8 cellular contexts compared by ENCODE assay signal in the genomic region with DNA sequence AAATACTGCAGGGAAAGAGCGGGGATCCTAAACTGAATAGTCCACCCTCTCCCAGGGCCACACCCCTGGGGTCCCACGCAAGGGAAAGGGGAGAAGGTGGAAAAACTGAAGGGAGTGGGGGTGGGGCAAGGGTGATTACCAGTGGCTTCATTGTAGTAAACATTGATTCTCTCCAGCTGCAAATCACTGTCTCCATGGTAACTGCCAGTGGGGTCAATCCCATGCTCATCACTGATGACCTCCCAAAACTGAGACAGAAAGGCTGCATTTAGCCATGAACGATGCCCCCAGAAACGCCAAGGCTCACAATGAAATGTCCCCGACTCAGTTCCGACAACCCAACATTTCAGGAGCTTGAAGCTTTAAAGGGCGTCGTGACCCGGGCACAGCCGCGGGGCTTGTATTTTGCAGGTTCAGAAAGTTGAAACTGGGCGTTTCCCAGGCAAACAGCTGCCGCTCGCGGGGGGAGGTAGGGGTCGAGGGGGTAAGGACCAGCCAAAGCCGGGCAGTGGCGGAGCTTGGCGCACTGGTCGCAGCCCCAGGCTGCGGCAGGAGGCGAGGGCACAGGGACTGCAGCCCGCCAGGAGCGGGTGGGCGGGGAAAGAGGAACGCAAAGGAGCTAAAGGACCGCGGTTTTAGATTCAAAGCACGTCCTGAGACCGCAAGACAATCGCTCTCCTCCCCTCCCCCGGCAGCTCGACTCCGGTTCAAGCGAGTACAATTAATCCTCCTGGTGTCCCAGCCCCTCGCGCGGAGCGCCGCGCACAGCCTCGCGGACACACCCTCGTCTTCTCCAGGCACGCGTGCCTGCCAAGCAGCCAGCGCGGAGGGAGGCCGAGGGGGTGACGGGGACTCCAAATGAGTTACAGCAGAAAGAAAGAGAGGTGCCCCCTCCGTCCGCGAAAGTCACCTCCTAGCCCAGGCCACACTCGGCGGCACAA. TPM values are rescaled to one million over a fixed set of nuclear protein-coding genes. Genes with fewer than 3 reads are reported as not detected.
DNase-seq lines count a peak whose midpoint lies in the region; ATAC-seq and TF ChIP-seq lines count a peak whose summit lies in the region.

No MANE protein-coding gene starts in this region.

- H3K27me3 ChIP-seq in CD4-positive, alpha-beta T cell (ENCODE audit: control insufficient read depth, insufficient read depth, low read length): peaks cover 53% of the 10 kb centered on the region

- DNase-seq in CD4-positive, alpha-beta T cell: peak in 2 of 10 experiments; percentile 14 to 36
- DNase-seq in HFF-Myc (ENCODE audit: extremely low read depth, low read depth): no peak
- peak in 7 of 34 experiments; percentile 17 to 34 (median 26) for DNase-seq in T-cell
- DNase-seq in epithelial cell of esophagus (ENCODE audit: low read depth): no peak
- no peak for DNase-seq in natural killer cell treated with Interleukin-12 subunit alpha and Interleukin-12 subunit beta and Interleukin-15 and Interleukin-18, amount 100 ng/mL, for 72 hours (ENCODE audit: low spot score)
- DNase-seq in DMS153 (lab: John Stamatoyannopoulos, UW): no peak
- DNase-seq in cerebellar nuclear complex (lab: John Stamatoyannopoulos, UW): no peak

- H3K9me3 ChIP-seq in CD4-positive, alpha-beta T cell (ENCODE audit: control insufficient read depth, low read length): no peaks in the 10 kb centered on the region

- H3K27me3 Mint-ChIP-seq in CD4-positive, alpha-beta T cell: peaks cover 69% of the 10 kb centered on the region
- H3K27me3 Mint-ChIP-seq in T-cell: peaks cover 52 to 58% of the 10 kb centered on the region in 2 donors
- peaks cover 48 to 60% of the 10 kb centered on the region in 2 donors for H3K27me3 Mint-ChIP-seq in natural killer cell treated with Interleukin-12 subunit alpha and Interleukin-12 subunit beta and Interleukin-15 and Interleukin-18, amount 100 ng/mL, for 72 hours

- no peak overlapping the region for H3K27ac ChIP-seq in CD4-positive, alpha-beta T cell (ENCODE audit: low read depth, low read length)

- no peak overlapping the region for H3K27ac Mint-ChIP-seq in CD4-positive, alpha-beta T cell
- no peak overlapping the region for H3K27ac Mint-ChIP-seq in T-cell
- no peak overlapping the region for H3K27ac Mint-ChIP-seq in natural killer cell treated with Interleukin-12 subunit alpha and Interleukin-12 subunit beta and Interleukin-15 and Interleukin-18, amount 100 ng/mL, for 72 hours

- intact Hi-C loops in CD4-positive, alpha-beta T cell (cut with DNase I, micrococcal nuclease): loop anchor here in 1 of 2 experiments (5.0 kb wide), 1 partner anchor 64 kb away; no protein-coding TSS in a partner anchor

- no peaks in the 10 kb centered on the region for H3K9me3 Mint-ChIP-seq in CD4-positive, alpha-beta T cell
- peaks cover 0 to 7% (median 0%) of the 10 kb centered on the region in 3 donors for H3K9me3 Mint-ChIP-seq in T-cell
- H3K9me3 Mint-ChIP-seq in natural killer cell treated with Interleukin-12 subunit alpha and Interleukin-12 subunit beta and Interleukin-15 and Interleukin-18, amount 100 ng/mL, for 72 hours: no peaks in the 10 kb centered on the region

- peak overlapping the region; percentile 79 for H3K4me3 Mint-ChIP-seq in CD4-positive, alpha-beta T cell
- H3K4me3 Mint-ChIP-seq in T-cell: peak overlapping the region; percentile 57 to 77 (median 71)
- H3K4me3 Mint-ChIP-seq in natural killer cell treated with Interleukin-12 subunit alpha and Interleukin-12 subunit beta and Interleukin-15 and Interleukin-18, amount 100 ng/mL, for 72 hours: peak overlapping the region; percentile 73

- H3K4me1 Mint-ChIP-seq in CD4-positive, alpha-beta T cell (ENCODE audit: low read depth): peaks cover 48% of the 10 kb centered on the region
- peaks cover 44 to 48% (median 45%) of the 10 kb centered on the region in 3 donors for H3K4me1 Mint-ChIP-seq in T-cell
- peaks cover 27 to 37% of the 10 kb centered on the region in 2 donors for H3K4me1 Mint-ChIP-seq in natural killer cell treated with Interleukin-12 subunit alpha and Interleukin-12 subunit beta and Interleukin-15 and Interleukin-18, amount 100 ng/mL, for 72 hours (ENCODE audit: low read depth in 2 of 2)

- no peaks in the 10 kb centered on the region for H3K36me3 Mint-ChIP-seq in CD4-positive, alpha-beta T cell (ENCODE audit: low read depth)
- H3K36me3 Mint-ChIP-seq in T-cell: no peaks in the 10 kb centered on the region
- H3K36me3 Mint-ChIP-seq in natural killer cell treated with Interleukin-12 subunit alpha and Interleukin-12 subunit beta and Interleukin-15 and Interleukin-18, amount 100 ng/mL, for 72 hours: no peaks in the 10 kb centered on the region

- POLR2A ChIA-PET in CD4-positive, alpha-beta T cell (lab: Charles Lee): no interaction called here
- POLR2A ChIA-PET in T-cell (lab: Charles Lee): interaction anchor here in 1 of 2 donors (0.6 kb wide), 2 partner anchors 11 to 82 kb away, joined by 3 to 13 read pairs; no protein-coding TSS in a partner anchor

- CTCF ChIA-PET in CD4-positive, alpha-beta T cell (lab: Charles Lee): no interaction called here
- CTCF ChIA-PET in T-cell (lab: Charles Lee): interaction anchor here in 1 of 2 donors (0.6 kb wide), 1 partner anchor 86 kb away, joined by 3 read pairs; no protein-coding TSS in a partner anchor

- TF ChIP-seq CTCF in CD4-positive, alpha-beta T cell (IDR thresholded peaks at IDR 0.05): no peak
- TF ChIP-seq CTCF in HFF-Myc (IDR thresholded peaks at IDR 0.05; ENCODE audit: low read depth, low read length, missing control alignments) (no peak), epithelial cell of esophagus (IDR thresholded peaks at IDR 0.05; ENCODE audit: insufficient read depth, low read depth, low read length, missing control alignments) (no peak)

- ATAC-seq in CD4-positive, alpha-beta T cell (ENCODE audit: poor library complexity): peak; percentile 26
- ATAC-seq in T-cell (replicated peaks in 1 of 4): peak in 3 of 4 experiments; percentile 5 to 47 (median 14)
- peak; percentile 5 to 20 for ATAC-seq in natural killer cell treated with Interleukin-12 subunit alpha and Interleukin-12 subunit beta and Interleukin-15 and Interleukin-18, amount 100 ng/mL, for 72 hours
- ATAC-seq in HG02610 (IDR thresholded peaks at IDR 0.05; ENCODE audit: unreplicated experiment): no peak

- H3K4me3 ChIP-seq in HFF-Myc (replicated peaks; ENCODE audit: low read depth, low read length): peak overlapping the region; percentile 49
- H3K4me3 ChIP-seq in epithelial cell of esophagus (ENCODE audit: low read length): peak overlapping the region; percentile 24

RNA-seq across cellular contexts. Expression of a gene that starts 0.8 kb away (rescaled TPM):
- total RNA-seq in CD4-positive, alpha-beta T cell: not detected
- 1 to 10 TPM in 2 of 5 donors, under 1 TPM in 2, not detected in 1; 0.46 to 1.2 (median 0.87) TPM for total RNA-seq in T-cell
- not detected for total RNA-seq in natural killer cell treated with Interleukin-12 subunit alpha and Interleukin-12 subunit beta and Interleukin-15 and Interleukin-18, amount 100 ng/mL, for 72 hours

RNA-seq across cellular contexts. Expression of a gene that starts 32.1 kb away (rescaled TPM):
- total RNA-seq in CD4-positive, alpha-beta T cell: 10 to 100 TPM; 12.3 to 12.8 TPM
- total RNA-seq in T-cell: 10 to 100 TPM; 18.8 to 42.6 (median 33.6) TPM
- 10 to 100 TPM; 16.4 to 25.2 TPM for total RNA-seq in natural killer cell treated with Interleukin-12 subunit alpha and Interleukin-12 subunit beta and Interleukin-15 and Interleukin-18, amount 100 ng/mL, for 72 hours
